ENCODE assay signal across 8 cellular contexts in the genomic region with DNA sequence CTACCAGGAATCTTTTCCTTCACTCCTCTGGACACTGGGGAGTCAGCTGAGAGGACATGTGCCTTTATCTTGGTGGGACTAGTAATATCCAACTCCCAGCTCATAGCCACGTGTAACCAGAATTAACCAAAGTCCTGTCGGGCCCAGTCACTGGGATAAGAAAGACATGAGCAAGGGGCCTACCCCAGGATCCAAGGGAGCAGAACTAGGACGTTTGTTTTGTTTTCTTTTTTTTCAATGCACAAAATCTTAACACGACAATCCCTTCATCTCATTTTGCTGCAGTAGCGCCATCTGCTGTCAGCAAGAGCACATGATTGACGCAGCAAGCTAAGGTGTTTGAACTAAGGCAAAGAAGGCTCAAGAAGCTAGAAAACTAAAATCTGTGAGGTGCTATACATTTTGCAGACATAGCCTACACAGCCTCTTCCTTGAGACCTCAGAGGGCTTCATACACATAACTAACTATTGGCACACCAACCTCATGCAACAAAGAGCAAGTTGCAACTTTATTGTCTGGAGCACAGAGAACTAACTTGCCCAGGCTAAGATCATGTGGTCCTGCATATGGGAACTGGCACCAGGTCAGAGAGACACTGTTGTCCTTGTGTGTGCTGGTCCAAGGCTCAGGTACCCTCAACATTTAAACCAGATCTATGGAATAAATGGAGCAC. TPM values are rescaled to one million over a fixed set of nuclear protein-coding genes. Genes with fewer than 3 reads are reported as not detected.
DNase-seq lines count a peak whose midpoint lies in the region; ATAC-seq and TF ChIP-seq lines count a peak whose summit lies in the region.

No MANE protein-coding gene starts in this region.

- H3K9ac ChIP-seq in liver (ENCODE audit: low read depth in 1 of 2, low read length in 2 of 2), result peak overlapping the region in 1 of 2 donors; percentile 7

- H3K9me3 ChIP-seq in liver (ENCODE audit: control insufficient read depth in 4 of 4, low read length in 3 of 4), result no peaks in the 10 kb centered on the region

- no peaks in the 10 kb centered on the region for H3K27me3 ChIP-seq in liver (ENCODE audit: control insufficient read depth in 4 of 4, insufficient read depth in 4 of 4, low read length in 3 of 4)

- no peak overlapping the region for H3K4me3 Mint-ChIP-seq in chondrocyte (ENCODE audit: unreplicated experiment)

- H3K36me3 Mint-ChIP-seq in chondrocyte (ENCODE audit: low read depth), result peaks cover 10% of the 10 kb centered on the region

- peaks cover 0 to 7% (median 2%) of the 10 kb centered on the region in 4 donors for H3K4me1 ChIP-seq in liver (ENCODE audit: control insufficient read depth in 4 of 4, insufficient read depth in 4 of 4, low read length in 3 of 4)

- peaks cover 28% of the 10 kb centered on the region for H3K4me1 Mint-ChIP-seq in chondrocyte (ENCODE audit: low read depth)

- peak; percentile 88 to 90 for TF ChIP-seq RAD21 in liver (IDR thresholded peaks at IDR 0.05)

- H3K9me3 Mint-ChIP-seq in chondrocyte (ENCODE audit: low read depth), result no peaks in the 10 kb centered on the region

- WGBS in liver, result 28% methylated on average over 6 of the region's 6 CpGs

- peak overlapping the region in 1 of 2 donors; percentile 9 for H3K27ac ChIP-seq in liver (ENCODE audit: low read depth in 1 of 2, low read length in 2 of 2)

- H3K27ac Mint-ChIP-seq in chondrocyte (ENCODE audit: unreplicated experiment), result peak overlapping the region; percentile 87

- H3K27me3 Mint-ChIP-seq in chondrocyte (ENCODE audit: low read depth), result no peaks in the 10 kb centered on the region

- H3K36me3 ChIP-seq in liver (ENCODE audit: control insufficient read depth in 4 of 4, insufficient read depth in 3 of 4, low read depth in 1 of 4, low read length in 3 of 4), result peaks cover 7 to 83% (median 68%) of the 10 kb centered on the region in 4 donors

- peak; percentile 33 for DNase-seq in NK-92 treated with Interleukin-12 subunit alpha and Interleukin-12 subunit beta, amount 100 ng/mL, for 24 hours (lab: John Stamatoyannopoulos, UW)
- DNase-seq in NK-92 (lab: John Stamatoyannopoulos, UW; ENCODE audit: unreplicated experiment), result no peak
- DNase-seq in NCI-H2227 (lab: John Stamatoyannopoulos, UW; ENCODE audit: unreplicated experiment), result peak; percentile 72
- DNase-seq in activated CD4-positive, alpha-beta T cell treated with anti-CD3 and anti-CD28 coated beads for 48 hours, result peak; percentile 77
- no peak for DNase-seq in chondrocyte (ENCODE audit: low spot score)
- DNase-seq in stimulated activated CD4-positive, alpha-beta T cell treated with anti-CD3 and anti-CD28 coated beads, TNF-alpha, amount 100 ng/mL, for 24 hours (ENCODE audit: low read depth in 3 of 3), result peak; percentile 43 to 54 (median 51)

- no peak for ATAC-seq in HG03342 (IDR thresholded peaks at IDR 0.05; ENCODE audit: unreplicated experiment)

- TF ChIP-seq CTCF in chondrocyte (IDR thresholded peaks at IDR 0.05), result peak; percentile 98
- TF ChIP-seq CTCF in liver (IDR thresholded peaks at IDR 0.05; ENCODE audit: low read depth, low read length, missing input control), result peak; percentile 71

- no peak overlapping the region for H3K4me3 ChIP-seq in liver (ENCODE audit: low read depth in 1 of 3, low read length in 3 of 3)

TF ChIP-seq in liver, 16 proteins besides CTCF, POLR2A, EP300 and RAD21:
- TF ChIP-seq NR2F2 (IDR thresholded peaks at IDR 0.05), result no peak
- no peak for TF ChIP-seq RXRA (IDR thresholded peaks at IDR 0.05)
- TF ChIP-seq, protein P1, sequence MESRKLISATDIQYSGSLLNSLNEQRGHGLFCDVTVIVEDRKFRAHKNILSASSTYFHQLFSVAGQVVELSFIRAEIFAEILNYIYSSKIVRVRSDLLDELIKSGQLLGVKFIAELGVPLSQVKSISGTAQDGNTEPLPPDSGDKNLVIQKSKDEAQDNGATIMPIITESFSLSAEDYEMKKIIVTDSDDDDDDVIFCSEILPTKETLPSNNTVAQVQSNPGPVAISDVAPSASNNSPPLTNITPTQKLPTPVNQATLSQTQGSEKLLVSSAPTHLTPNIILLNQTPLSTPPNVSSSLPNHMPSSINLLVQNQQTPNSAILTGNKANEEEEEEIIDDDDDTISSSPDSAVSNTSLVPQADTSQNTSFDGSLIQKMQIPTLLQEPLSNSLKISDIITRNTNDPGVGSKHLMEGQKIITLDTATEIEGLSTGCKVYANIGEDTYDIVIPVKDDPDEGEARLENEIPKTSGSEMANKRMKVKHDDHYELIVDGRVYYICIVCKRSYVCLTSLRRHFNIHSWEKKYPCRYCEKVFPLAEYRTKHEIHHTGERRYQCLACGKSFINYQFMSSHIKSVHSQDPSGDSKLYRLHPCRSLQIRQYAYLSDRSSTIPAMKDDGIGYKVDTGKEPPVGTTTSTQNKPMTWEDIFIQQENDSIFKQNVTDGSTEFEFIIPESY (IDR thresholded peaks at IDR 0.05), result no peak
- no peak for TF ChIP-seq YY1 (IDR thresholded peaks at IDR 0.05)
- TF ChIP-seq, protein P2, sequence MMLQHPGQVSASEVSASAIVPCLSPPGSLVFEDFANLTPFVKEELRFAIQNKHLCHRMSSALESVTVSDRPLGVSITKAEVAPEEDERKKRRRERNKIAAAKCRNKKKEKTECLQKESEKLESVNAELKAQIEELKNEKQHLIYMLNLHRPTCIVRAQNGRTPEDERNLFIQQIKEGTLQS (IDR thresholded peaks at IDR 0.05), result no peak
- TF ChIP-seq TAF1 (conservative IDR thresholded peaks at IDR 0.05), result no peak
- no peak for TF ChIP-seq EGR1 (IDR thresholded peaks at IDR 0.05; ENCODE audit: low read depth in 2 of 2)
- no peak for TF ChIP-seq HNF4A (conservative IDR thresholded peaks at IDR 0.05)
- TF ChIP-seq, protein P3, sequence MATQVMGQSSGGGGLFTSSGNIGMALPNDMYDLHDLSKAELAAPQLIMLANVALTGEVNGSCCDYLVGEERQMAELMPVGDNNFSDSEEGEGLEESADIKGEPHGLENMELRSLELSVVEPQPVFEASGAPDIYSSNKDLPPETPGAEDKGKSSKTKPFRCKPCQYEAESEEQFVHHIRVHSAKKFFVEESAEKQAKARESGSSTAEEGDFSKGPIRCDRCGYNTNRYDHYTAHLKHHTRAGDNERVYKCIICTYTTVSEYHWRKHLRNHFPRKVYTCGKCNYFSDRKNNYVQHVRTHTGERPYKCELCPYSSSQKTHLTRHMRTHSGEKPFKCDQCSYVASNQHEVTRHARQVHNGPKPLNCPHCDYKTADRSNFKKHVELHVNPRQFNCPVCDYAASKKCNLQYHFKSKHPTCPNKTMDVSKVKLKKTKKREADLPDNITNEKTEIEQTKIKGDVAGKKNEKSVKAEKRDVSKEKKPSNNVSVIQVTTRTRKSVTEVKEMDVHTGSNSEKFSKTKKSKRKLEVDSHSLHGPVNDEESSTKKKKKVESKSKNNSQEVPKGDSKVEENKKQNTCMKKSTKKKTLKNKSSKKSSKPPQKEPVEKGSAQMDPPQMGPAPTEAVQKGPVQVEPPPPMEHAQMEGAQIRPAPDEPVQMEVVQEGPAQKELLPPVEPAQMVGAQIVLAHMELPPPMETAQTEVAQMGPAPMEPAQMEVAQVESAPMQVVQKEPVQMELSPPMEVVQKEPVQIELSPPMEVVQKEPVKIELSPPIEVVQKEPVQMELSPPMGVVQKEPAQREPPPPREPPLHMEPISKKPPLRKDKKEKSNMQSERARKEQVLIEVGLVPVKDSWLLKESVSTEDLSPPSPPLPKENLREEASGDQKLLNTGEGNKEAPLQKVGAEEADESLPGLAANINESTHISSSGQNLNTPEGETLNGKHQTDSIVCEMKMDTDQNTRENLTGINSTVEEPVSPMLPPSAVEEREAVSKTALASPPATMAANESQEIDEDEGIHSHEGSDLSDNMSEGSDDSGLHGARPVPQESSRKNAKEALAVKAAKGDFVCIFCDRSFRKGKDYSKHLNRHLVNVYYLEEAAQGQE (IDR thresholded peaks at IDR 0.05), result no peak
- TF ChIP-seq SP1 (IDR thresholded peaks at IDR 0.05), result no peak
- no peak for TF ChIP-seq FOXA2 (IDR thresholded peaks at IDR 0.05)
- TF ChIP-seq JUND (IDR thresholded peaks at IDR 0.05), result no peak
- no peak for TF ChIP-seq HNF4G (IDR thresholded peaks at IDR 0.05)
- TF ChIP-seq GABPA (IDR thresholded peaks at IDR 0.05 in 1 of 2, conservative IDR thresholded peaks at IDR 0.05 in 1 of 2), result no peak
- TF ChIP-seq, protein P4, sequence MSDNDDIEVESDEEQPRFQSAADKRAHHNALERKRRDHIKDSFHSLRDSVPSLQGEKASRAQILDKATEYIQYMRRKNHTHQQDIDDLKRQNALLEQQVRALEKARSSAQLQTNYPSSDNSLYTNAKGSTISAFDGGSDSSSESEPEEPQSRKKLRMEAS (IDR thresholded peaks at IDR 0.05), result no peak
- no peak for TF ChIP-seq FOXA1 (IDR thresholded peaks at IDR 0.05)

RNA-seq across cellular contexts. Expression of a gene that starts 43.6 kb away (rescaled TPM):
- total RNA-seq in chondrocyte (not detected in 3 replicates), liver (not detected)
- under 1 TPM in 1 of 2 donors, not detected in 1; 0.17 TPM for polyA plus RNA-seq in liver

Comparison
In these comparisons a context has a peak if more than half of its experiments do, and no peak if none do; other contexts are left out.
1. DNase-seq: peak in NK-92 treated with Interleukin-12 subunit alpha and Interleukin-12 subunit beta, amount 100 ng/mL, for 24 hours (single experiment), NCI-H2227 (single experiment), activated CD4-positive, alpha-beta T cell treated with anti-CD3 and anti-CD28 coated beads for 48 hours (single experiment) and stimulated activated CD4-positive, alpha-beta T cell treated with anti-CD3 and anti-CD28 coated beads, TNF-alpha, amount 100 ng/mL, for 24 hours (3 of 3); none in NK-92 (single experiment) and chondrocyte (single experiment).